In the genomic region with DNA sequence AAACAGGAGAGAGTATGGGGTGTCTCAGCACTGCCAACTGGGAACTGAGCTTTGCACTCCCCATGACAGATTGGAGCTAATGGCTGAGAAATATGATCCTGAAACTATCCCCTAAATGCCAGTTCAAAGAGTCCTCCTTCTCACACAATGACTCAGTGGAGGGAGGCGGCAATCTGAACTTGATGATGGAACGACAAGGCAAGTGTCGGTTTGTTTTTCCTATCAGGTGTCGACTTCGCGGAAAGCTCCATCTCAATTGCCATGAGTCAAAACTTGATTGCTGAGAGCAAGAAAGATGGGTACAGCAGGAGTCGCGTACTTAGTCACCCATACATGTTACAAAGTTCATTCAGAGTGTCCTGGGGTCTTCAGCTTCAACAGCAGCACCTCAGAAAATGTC, we compare ENCODE assay signal across 20 cellular contexts. TPM values are rescaled to one million over a fixed set of nuclear protein-coding genes. Genes with fewer than 3 reads are reported as not detected.
DNase-seq lines count a peak whose midpoint lies in the region; ATAC-seq and TF ChIP-seq lines count a peak whose summit lies in the region.
"Had no signal": no experiment of that assay in that cellular context is flagged by ENCODE, and none has a peak within 500 bp of the region (broad histone marks: within the 10 kb centered on the region; RNA-seq: fewer than 3 reads in every experiment).

No MANE protein-coding gene starts in this region.

- H3K27me3 ChIP-seq in left ventricle myocardium inferior (ENCODE audit: low read depth), result peaks cover 35% of the 10 kb centered on the region

- no peak overlapping the region for H3K27ac ChIP-seq in left ventricle myocardium inferior (replicated peaks)
- H3K27ac ChIP-seq: coronary artery, HL-60, skin epidermis had no signal

- no peaks in the 10 kb centered on the region for H3K9me3 ChIP-seq in left ventricle myocardium inferior (replicated peaks)

- peak; percentile 81 for ATAC-seq in activated CD4-positive, alpha-beta T cell treated with anti-CD3 and anti-CD28 coated beads for 36 hours
- no peak for ATAC-seq in HG03039 (IDR thresholded peaks at IDR 0.05; ENCODE audit: unreplicated experiment)
- ATAC-seq: T-cell had no signal

- H3K4me1 Mint-ChIP-seq in activated CD4-positive, alpha-beta T cell treated with anti-CD3 and anti-CD28 coated beads for 36 hours, result peaks cover 7% of the 10 kb centered on the region
- peaks cover 6% of the 10 kb centered on the region for H3K4me1 Mint-ChIP-seq in activated CD4-positive, alpha-beta memory T cell treated with anti-CD3 and anti-CD28 coated beads for 36 hours (ENCODE audit: low read depth)
- H3K4me1 Mint-ChIP-seq: T-cell had no signal

- no peak overlapping the region for H3K4me3 Mint-ChIP-seq in activated CD4-positive, alpha-beta T cell treated with anti-CD3 and anti-CD28 coated beads for 36 hours
- no peak overlapping the region for H3K4me3 Mint-ChIP-seq in activated CD4-positive, alpha-beta memory T cell treated with anti-CD3 and anti-CD28 coated beads for 36 hours
- H3K4me3 Mint-ChIP-seq: HFFc6, T-cell had no signal

- H3K27me3 Mint-ChIP-seq in activated CD4-positive, alpha-beta T cell treated with anti-CD3 and anti-CD28 coated beads for 36 hours, result peaks cover 22% of the 10 kb centered on the region
- peaks cover 27% of the 10 kb centered on the region for H3K27me3 Mint-ChIP-seq in activated CD4-positive, alpha-beta memory T cell treated with anti-CD3 and anti-CD28 coated beads for 36 hours

- intact Hi-C loops in activated CD4-positive, alpha-beta T cell treated with anti-CD3 and anti-CD28 coated beads for 36 hours (cut with DNase I, micrococcal nuclease), result loop anchor here in 1 of 2 experiments (2.0 kb wide), 1 partner anchor 20 kb away; no protein-coding TSS in a partner anchor
- intact Hi-C loops in activated CD4-positive, alpha-beta memory T cell treated with anti-CD3 and anti-CD28 coated beads for 36 hours (cut with micrococcal nuclease), result loop anchor here (1.0 kb wide), 2 partner anchors 20 to 419 kb away; no protein-coding TSS in a partner anchor
- intact Hi-C loops in left ventricle myocardium inferior (cut with micrococcal nuclease), result no loop called here

- peak; percentile 64 for DNase-seq in activated CD4-positive, alpha-beta T cell treated with anti-CD3 and anti-CD28 coated beads for 36 hours
- no peak for DNase-seq in activated CD4-positive, alpha-beta T cell treated with anti-CD3 and anti-CD28 coated beads for 4 hours
- DNase-seq in HT1080 (ENCODE audit: low read depth) (peak; percentile 10), kidney tubule cell (ENCODE audit: low spot score) (peak; percentile 7), NAMALWA (ENCODE audit: low spot score) (no peak), left ventricle myocardium inferior (no peak)
- peak; percentile 74 for DNase-seq in activated CD4-positive, alpha-beta memory T cell treated with anti-CD3 and anti-CD28 coated beads for 36 hours
- DNase-seq: HFFc6, NCI-H1694 treated with DMSO at 0.1 percent for 48 hours, NCI-H526 treated with DMSO at 0.1 percent for 48 hours, T-cell had no signal

- H3K36me3 Mint-ChIP-seq in activated CD4-positive, alpha-beta T cell treated with anti-CD3 and anti-CD28 coated beads for 36 hours (ENCODE audit: low read depth), result no peaks in the 10 kb centered on the region
- H3K36me3 Mint-ChIP-seq in activated CD4-positive, alpha-beta memory T cell treated with anti-CD3 and anti-CD28 coated beads for 36 hours, result no peaks in the 10 kb centered on the region
- H3K36me3 Mint-ChIP-seq: T-cell had no signal

- peaks cover 4% of the 10 kb centered on the region for H3K9me3 Mint-ChIP-seq in activated CD4-positive, alpha-beta T cell treated with anti-CD3 and anti-CD28 coated beads for 36 hours (ENCODE audit: low read depth)
- H3K9me3 Mint-ChIP-seq in activated CD4-positive, alpha-beta memory T cell treated with anti-CD3 and anti-CD28 coated beads for 36 hours, result peaks cover 7% of the 10 kb centered on the region

- POLR2A ChIA-PET in activated CD4-positive, alpha-beta T cell treated with anti-CD3 and anti-CD28 coated beads for 36 hours (lab: Charles Lee), result interaction anchor here (0.7 kb wide), 1 partner anchor 347 kb away, joined by 3 read pairs; no protein-coding TSS in a partner anchor
- POLR2A ChIA-PET in activated CD4-positive, alpha-beta memory T cell treated with anti-CD3 and anti-CD28 coated beads for 36 hours (lab: Charles Lee), result interaction anchor here (0.6 to 1.2 kb wide), 3 partner anchors 10 to 781 kb away, joined by 3 to 4 read pairs (median 4); no protein-coding TSS in a partner anchor

- H3K27ac Mint-ChIP-seq in activated CD4-positive, alpha-beta T cell treated with anti-CD3 and anti-CD28 coated beads for 36 hours, result no peak overlapping the region
- H3K27ac Mint-ChIP-seq in activated CD4-positive, alpha-beta memory T cell treated with anti-CD3 and anti-CD28 coated beads for 36 hours, result no peak overlapping the region
- H3K27ac Mint-ChIP-seq: HFFc6, T-cell had no signal

- no peaks in the 10 kb centered on the region for H3K4me1 ChIP-seq in left ventricle myocardium inferior

- H3K4me3 ChIP-seq in left ventricle myocardium inferior, result no peak overlapping the region
- H3K4me3 ChIP-seq: coronary artery, skin epidermis had no signal

- H3K36me3 ChIP-seq in left ventricle myocardium inferior, result no peaks in the 10 kb centered on the region

- CTCF ChIA-PET in activated CD4-positive, alpha-beta T cell treated with anti-CD3 and anti-CD28 coated beads for 36 hours (lab: Charles Lee), result interaction anchor here (1.2 kb wide), 1 partner anchor 252 kb away, joined by 4 read pairs; no protein-coding TSS in a partner anchor
- CTCF ChIA-PET in activated CD4-positive, alpha-beta memory T cell treated with anti-CD3 and anti-CD28 coated beads for 36 hours (lab: Charles Lee), result interaction anchor here (1.1 to 1.7 kb wide), 3 partner anchors 21 to 328 kb away, joined by 3 to 6 read pairs (median 4); no protein-coding TSS in a partner anchor

- no peak for TF ChIP-seq CTCF in left ventricle myocardium inferior (IDR thresholded peaks at IDR 0.05; ENCODE audit: borderline replicate concordance)

RNA-seq across cellular contexts. Expression of a gene that starts 52.5 kb away (rescaled TPM):
- not detected for total RNA-seq in activated CD4-positive, alpha-beta T cell treated with anti-CD3 and anti-CD28 coated beads for 36 hours
- total RNA-seq in HT1080 (2014; rRNA removed; shearing (Covaris generic)), result not detected in 2 replicates
- not detected in 2 replicates for polyA plus RNA-seq in HT1080 (2015; cell fraction: cytosol; rRNA removed)
- not detected in 2 replicates for polyA plus RNA-seq in HT1080 (2015; cell fraction: nucleus; rRNA removed)
- not detected for total RNA-seq in activated CD4-positive, alpha-beta memory T cell treated with anti-CD3 and anti-CD28 coated beads for 36 hours
- not detected for total RNA-seq in left ventricle myocardium inferior
- total RNA-seq: epithelial cell of proximal tubule, HFFc6, kidney epithelial cell, mononuclear cell, osteocyte, subcutaneous adipose tissue, T-cell had no signal

Comparison
In these comparisons a context has a peak if more than half of its experiments do, and no peak if none do; other contexts are left out.
1. DNase-seq: peak in activated CD4-positive, alpha-beta T cell treated with anti-CD3 and anti-CD28 coated beads for 36 hours (single experiment), HT1080 (single experiment), activated CD4-positive, alpha-beta memory T cell treated with anti-CD3 and anti-CD28 coated beads for 36 hours (single experiment) and kidney tubule cell (single experiment); none in activated CD4-positive, alpha-beta T cell treated with anti-CD3 and anti-CD28 coated beads for 4 hours (0 of 2), NAMALWA (single experiment) and left ventricle myocardium inferior (single experiment).